In genomic region chr1:211553549-211553948, GRCh38 we compare ENCODE assay signal across 24 cellular contexts. TPM values are rescaled to one million over a fixed set of nuclear protein-coding genes. Genes with fewer than 3 reads are reported as not detected.
DNase-seq lines count a peak whose midpoint lies in the region; ATAC-seq, FAIRE-seq and TF ChIP-seq lines count a peak whose summit lies in the region.
"Had no signal": no experiment of that assay in that cellular context is flagged by ENCODE, and none has a peak within 500 bp of the region (broad histone marks: within the 10 kb centered on the region; RNA-seq: fewer than 3 reads in every experiment).

No MANE protein-coding gene starts in this region.

- no peak overlapping the region for H3K4ac ChIP-seq in trophoblast cell (ENCODE audit: low read depth, low read length)

- H3K9ac ChIP-seq in K562 (ENCODE audit: insufficient read depth in 1 of 2, low read depth in 2 of 2, low read length in 2 of 2) (no peak overlapping the region), trophoblast cell (ENCODE audit: low read length) (no peak overlapping the region)
- H3K9ac ChIP-seq: BLaER1 treated with 17β-estradiol and CSF1 and Interleukin-3, amounts not matched to agents 10 nM and 100 nM had no signal

- H2AK5ac ChIP-seq in trophoblast cell (ENCODE audit: low read length) = no peak overlapping the region

- peak; percentile 8 for DNase-seq in activated effector memory CD4-positive, alpha-beta T cell treated with anti-CD3 and anti-CD28 coated beads, Interleukin-2, amount 50 U/mL, for 16 hours
- DNase-seq in activated effector memory CD4-positive, alpha-beta T cell treated with Interleukin-2 at 50 U/mL for 16 hours = no peak
- DNase-seq in K562 (ENCODE audit: extremely low read depth in 1 of 4, low spot score in 3 of 4) = no peak
- peak; percentile 2 for DNase-seq in islet precursor cell
- no peak for DNase-seq in trophoblast cell
- DNase-seq in nephron progenitor cell = no peak
- DNase-seq in coronary artery (ENCODE audit: low spot score) = no peak
- no peak for DNase-seq in cerebellar nuclear complex (lab: John Stamatoyannopoulos, UW)
- DNase-seq: AML-193; Caco-2; Calu3; CD4-positive, alpha-beta T cell; CD8-positive, alpha-beta T cell; DMS79 treated with DMSO at 0.1 percent for 48 hours; GF-D8 had no signal

- no peak overlapping the region for H3K18ac ChIP-seq in trophoblast cell (ENCODE audit: low read length)

- CTCF ChIA-PET in K562 (lab: Yijun Ruan, JAX; ENCODE audit: low intra/inter-chr PET ratio) = no interaction called here

- H3K4me3 ChIP-seq in K562 = no peak overlapping the region
- H3K4me3 ChIP-seq in trophoblast cell (ENCODE audit: low read depth, low read length) = no peak overlapping the region
- H3K4me3 ChIP-seq in coronary artery = no peak overlapping the region
- H3K4me3 ChIP-seq: A549; BLaER1 treated with 17β-estradiol and CSF1 and Interleukin-3, amounts not matched to agents 10 nM and 100 nM had no signal

- peak overlapping the region; percentile 24 for H2BK120ac ChIP-seq in trophoblast cell (ENCODE audit: insufficient read depth, low read length, poor library complexity)

- H4K20me1 ChIP-seq in K562 (replicated peaks; ENCODE audit: control insufficient read depth, insufficient read depth, low read length) = no peaks in the 10 kb centered on the region
- H4K20me1 ChIP-seq: BLaER1 treated with 17β-estradiol and CSF1 and Interleukin-3, amounts not matched to agents 10 nM and 100 nM had no signal

- no peak overlapping the region for H2BK5ac ChIP-seq in trophoblast cell (ENCODE audit: low read depth, low read length, poor library complexity)

- in situ Hi-C loops in K562 (cut with MboI) = no loop called here

- H3K79me2 ChIP-seq in K562 (ENCODE audit: control insufficient read depth, insufficient read depth, low read length) (no peaks in the 10 kb centered on the region), trophoblast cell (ENCODE audit: control insufficient read depth, insufficient read depth, low read length, poor library complexity) (peaks cover 1% of the 10 kb centered on the region)

- H4K12ac ChIP-seq in trophoblast cell (ENCODE audit: low read depth, low read length) = no peak overlapping the region

- no peak overlapping the region for H4K91ac ChIP-seq in trophoblast cell (ENCODE audit: low read depth, low read length)

- ATAC-seq in K562 = no peak
- ATAC-seq: A549; CD8-positive, alpha-beta T cell had no signal

- TF ChIP-seq EP300 in K562 (IDR thresholded peaks at IDR 0.05; ENCODE audit: low read length) = no peak

- H3K4me3 Mint-ChIP-seq in nephron progenitor cell = no peak overlapping the region
- H3K4me3 Mint-ChIP-seq: B cell; CD4-positive, alpha-beta T cell; CD8-positive, alpha-beta T cell had no signal

- TF ChIP-seq CTCF in K562 (IDR thresholded peaks at IDR 0.05 in 2 of 3, conservative IDR thresholded peaks at IDR 0.05 in 1 of 3; ENCODE audit: insufficient read depth in 2 of 3, low read depth in 1 of 3, low read length in 3 of 3) (no peak), nephron progenitor cell (IDR thresholded peaks at IDR 0.05) (no peak), coronary artery (IDR thresholded peaks at IDR 0.05) (no peak)

- POLR2A ChIA-PET in K562 (lab: Yijun Ruan, JAX) = interaction anchor here (0.7 to 2.3 kb wide), 3 partner anchors 10 to 482 kb away, joined by 3 to 5 read pairs (median 5); partner anchors contain the start of genes DTL and INTS7

- H3K4me1 ChIP-seq in K562 (replicated peaks in 1 of 2; ENCODE audit: control insufficient read depth in 2 of 2, insufficient read depth in 2 of 2, low read length in 2 of 2) (peaks cover 33 to 35% of the 10 kb centered on the region in 2 experiments), trophoblast cell (ENCODE audit: control insufficient read depth in 1 of 2, insufficient read depth in 2 of 2, low read length in 2 of 2) (peaks cover 6 to 9% of the 10 kb centered on the region in 2 experiments)
- H3K4me1 ChIP-seq: BLaER1 treated with 17β-estradiol and CSF1 and Interleukin-3, amounts not matched to agents 10 nM and 100 nM had no signal

- H3K27me3 ChIP-seq in K562 (ENCODE audit: control insufficient read depth in 2 of 2, insufficient read depth in 2 of 2, low read length in 2 of 2) (no peaks in the 10 kb centered on the region), trophoblast cell (ENCODE audit: insufficient read depth, low read length) (no peaks in the 10 kb centered on the region)
- H3K27me3 ChIP-seq: BLaER1 treated with 17β-estradiol and CSF1 and Interleukin-3, amounts not matched to agents 10 nM and 100 nM had no signal

- no peak for TF ChIP-seq POLR2A in K562 (conservative IDR thresholded peaks at IDR 0.05)

- H3K36me3 ChIP-seq in K562 (ENCODE audit: control insufficient read depth, insufficient read depth, low read length) = no peaks in the 10 kb centered on the region
- H3K36me3 ChIP-seq in trophoblast cell (ENCODE audit: control insufficient read depth in 1 of 2, insufficient read depth in 2 of 2, low read length in 2 of 2) = no peaks in the 10 kb centered on the region
- H3K36me3 ChIP-seq: BLaER1 treated with 17β-estradiol and CSF1 and Interleukin-3, amounts not matched to agents 10 nM and 100 nM had no signal

- H3K27ac Mint-ChIP-seq in nephron progenitor cell = no peak overlapping the region
- H3K27ac Mint-ChIP-seq: B cell; CD4-positive, alpha-beta T cell; CD8-positive, alpha-beta T cell had no signal

- intact Hi-C loops in K562 (cut with micrococcal nuclease) = no loop called here

- H3K27ac ChIP-seq in K562 (ENCODE audit: extremely low read depth, low read depth, low read length) (no peak overlapping the region), trophoblast cell (ENCODE audit: low read depth, low read length) (no peak overlapping the region), coronary artery (no peak overlapping the region)
- H3K27ac ChIP-seq: 22Rv1; BLaER1 treated with 17β-estradiol and CSF1 and Interleukin-3, amounts not matched to agents 10 nM and 100 nM; C4-2B had no signal

- H2BK12ac ChIP-seq in trophoblast cell (ENCODE audit: low read length) = no peak overlapping the region

- no peak overlapping the region for H3K14ac ChIP-seq in trophoblast cell (ENCODE audit: low read length)

- H3K9me3 ChIP-seq in K562 (replicated peaks; ENCODE audit: control insufficient read depth, insufficient read depth, low read depth, low read length) (no peaks in the 10 kb centered on the region), trophoblast cell (ENCODE audit: insufficient read depth, low read depth, low read length) (no peaks in the 10 kb centered on the region)
- H3K9me3 ChIP-seq: A549; BLaER1 treated with 17β-estradiol and CSF1 and Interleukin-3, amounts not matched to agents 10 nM and 100 nM; Caco-2 had no signal

- peaks cover 5% of the 10 kb centered on the region for H3K79me1 ChIP-seq in trophoblast cell (ENCODE audit: low read length)

- no TSS peak for BruUV-seq in K562 (replicated peaks; lab: Mats Ljungman, UMichigan)

- H3K4me2 ChIP-seq in K562 (ENCODE audit: insufficient read depth, low read length) = no peak overlapping the region
- H3K4me2 ChIP-seq in trophoblast cell (ENCODE audit: low read length) = no peak overlapping the region
- H3K4me2 ChIP-seq: A549; BLaER1 treated with 17β-estradiol and CSF1 and Interleukin-3, amounts not matched to agents 10 nM and 100 nM had no signal

- H3K9me1 ChIP-seq in K562 (ENCODE audit: control insufficient read depth, insufficient read depth, low read length) = no peaks in the 10 kb centered on the region

- no peak for TF ChIP-seq RAD21 in K562 (CRISPR knock-in tag; conservative IDR thresholded peaks at IDR 0.05 in 1 of 2, IDR thresholded peaks at IDR 0.05 in 1 of 2)

- no peak overlapping the region for H2AFZ ChIP-seq in K562 (ENCODE audit: low read depth, low read length)
- no peak overlapping the region for H2AFZ ChIP-seq in trophoblast cell (ENCODE audit: insufficient read depth, low read length, poor library complexity)

- peaks cover 9% of the 10 kb centered on the region for H3K4me1 Mint-ChIP-seq in nephron progenitor cell
- H3K4me1 Mint-ChIP-seq: B cell had no signal

- 61% methylated on average over 2 of the region's 2 CpGs for WGBS in K562 (ENCODE audit: insufficient coverage, low coverage, missing lambda C conversion rate)
- WGBS in trophoblast cell (ENCODE audit: extremely low coverage, insufficient coverage, insufficient read length) = no CpG with 5 or more reads among the region's 2 CpGs

- no peak overlapping the region for H3K23ac ChIP-seq in trophoblast cell (ENCODE audit: low read length)

- peaks cover 21% of the 10 kb centered on the region for H3K27me3 Mint-ChIP-seq in nephron progenitor cell (ENCODE audit: low read depth, poor library complexity)

- no peaks in the 10 kb centered on the region for H3K9me3 Mint-ChIP-seq in nephron progenitor cell
- H3K9me3 Mint-ChIP-seq: CD4-positive, alpha-beta T cell; CD8-positive, alpha-beta T cell had no signal

- H3K36me3 Mint-ChIP-seq in nephron progenitor cell (ENCODE audit: low read depth) = no peaks in the 10 kb centered on the region
- H3K36me3 Mint-ChIP-seq: CD8-positive, alpha-beta T cell had no signal

- no peak overlapping the region for H4K8ac ChIP-seq in trophoblast cell (ENCODE audit: low read depth, low read length)

- no peak for FAIRE-seq in K562 (lab: Jason Lieb, UNC)
- FAIRE-seq: A549, D721Med, G401.6, GM12891, GM19239 had no signal

TF ChIP-seq in K562, 482 proteins besides CTCF, POLR2A, EP300 and RAD21:
- peak; percentile 54; the same call in 1 of the 2 replicates for TF ChIP-seq ADNP (tag; IDR thresholded peaks at IDR 0.05)
- no peak for TF ChIP-seq FOXK2 (conservative IDR thresholded peaks at IDR 0.05 in 1 of 2, IDR thresholded peaks at IDR 0.05 in 1 of 2; ENCODE audit: low read depth in 2 of 2)
- peak; percentile 54 for TF ChIP-seq ZNF121 (CRISPR knock-in tag; conservative IDR thresholded peaks at IDR 0.05)
- no peak for TF ChIP-seq ZNF408 (CRISPR knock-in tag; IDR thresholded peaks at IDR 0.05; ENCODE audit: low read depth)

RNA-seq across cellular contexts. Expression of gene SLC30A1, which starts 25.4 kb away (rescaled TPM):
- total RNA-seq in K562 (2011; cell fraction: chromatin; rRNA removed; ENCODE audit: low replicate concordance) = 11.4 and 24.0 TPM in 2 replicates
- 14.2 and 15.8 TPM in 2 replicates for total RNA-seq in K562 (2011; cell fraction: nucleolus; rRNA removed)
- 19.2 and 26.8 TPM in 2 replicates for total RNA-seq in K562 (2011; cell fraction: nucleoplasm; rRNA removed)
- total RNA-seq in K562 (2014; rRNA removed) = 5.0 and 5.4 TPM in 2 replicates
- 11.9 and 12.0 TPM in 2 replicates for total RNA-seq in K562 (2014; rRNA removed; fragmentation: Illumina TruSeq; extraction: Trizol)
- total RNA-seq in K562 (2015; rRNA removed; fragmentation: Illumina TruSeq; extraction: Trizol) = 13.8 and 14.4 TPM in 2 replicates
- total RNA-seq in K562 (2021) = 13.1 and 14.6 TPM in 2 replicates
- 6.6 and 6.7 TPM in 2 replicates for polyA plus RNA-seq in K562 (2011; rRNA removed)
- polyA plus RNA-seq in K562 (2011; cell fraction: cytosol; rRNA removed) = 3.2 and 3.5 TPM in 2 replicates
- 4.1 and 5.4 TPM in 2 replicates for polyA plus RNA-seq in K562 (2011; cell fraction: nucleus; rRNA removed)
- 4.5 and 8.6 TPM in 2 replicates for polyA plus RNA-seq in K562 (2012)
- polyA plus RNA-seq in K562 (2014; fragmentation: Illumina TruSeq; extraction: Trizol) = 6.4 and 7.9 TPM in 2 replicates
- polyA plus RNA-seq in K562 (2014; fragmentation: Nextera tagmentation; extraction: Ambion mirVana) = 1 to 10 TPM; 4.1 to 4.2 TPM
- 4.8 and 5.1 TPM in 2 replicates for polyA plus RNA-seq in K562 (2014; rRNA removed)
- 15.2 and 23.0 TPM in 2 replicates for polyA minus RNA-seq in K562 (2011; rRNA and poly(A)+ RNA removed)
- 8.5 and 10.6 TPM in 2 replicates for polyA minus RNA-seq in K562 (2011; cell fraction: cytosol; rRNA and poly(A)+ RNA removed)
- 9.6 and 22.0 TPM in 2 replicates for polyA minus RNA-seq in K562 (2011; cell fraction: nucleus; rRNA and poly(A)+ RNA removed)
- polyA plus RNA-seq in trophoblast cell (2013) = 33.1 and 36.2 TPM in 2 replicates

Comparison
In these comparisons a context has a peak if more than half of its experiments do, and no peak if none do; other contexts are left out.
1. DNase-seq: peak in activated effector memory CD4-positive, alpha-beta T cell treated with anti-CD3 and anti-CD28 coated beads, Interleukin-2, amount 50 U/mL, for 16 hours (single experiment) and islet precursor cell (single experiment); none in activated effector memory CD4-positive, alpha-beta T cell treated with Interleukin-2 at 50 U/mL for 16 hours (single experiment), K562 (0 of 4), trophoblast cell (0 of 2), nephron progenitor cell (single experiment), coronary artery (single experiment) and cerebellar nuclear complex (0 of 2).